ENCODE assay signal across 8 cellular contexts in genomic region chr4:80610845-80611244, GRCh38.
A peak's percentile ranks its signal among the peaks of the same experiment; 100 is the strongest.
DNase-seq lines count a peak whose midpoint lies in the region; ATAC-seq and TF ChIP-seq lines count a peak whose summit lies in the region.

No MANE protein-coding gene starts in this region.

- DNase-seq in EL (peak; percentile 33), fibroblast of the aortic adventitia (ENCODE audit: low read depth) (peak; percentile 70), putamen (ENCODE audit: low spot score) (no peak)
- no peak for DNase-seq in activated effector memory CD4-positive, alpha-beta T cell treated with Interleukin-2 at 50 U/mL for 16 hours
- DNase-seq in activated CD8-positive, alpha-beta memory T cell treated with anti-CD3 and anti-CD28 coated beads, Interleukin-2, amount 10 ng/mL, durations not matched to agents 7 days and 5 days = no peak
- DNase-seq in stimulated activated CD4-positive, alpha-beta T cell treated with anti-CD3 and anti-CD28 coated beads, Interleukin-2, amount 100 ng/mL, for 48 hours = no peak

- CTCF ChIA-PET in activated CD8-positive, alpha-beta memory T cell treated with anti-CD3 and anti-CD28 coated beads, Interleukin-2, amount 10 ng/mL, durations not matched to agents 7 days and 5 days (lab: Charles Lee) = no interaction called here

- H3K4me3 Mint-ChIP-seq in activated CD8-positive, alpha-beta memory T cell treated with anti-CD3 and anti-CD28 coated beads, Interleukin-2, amount 10 ng/mL, durations not matched to agents 7 days and 5 days = no peak overlapping the region

- H3K27me3 Mint-ChIP-seq in activated CD8-positive, alpha-beta memory T cell treated with anti-CD3 and anti-CD28 coated beads, Interleukin-2, amount 10 ng/mL, durations not matched to agents 7 days and 5 days = no peaks in the 10 kb centered on the region

- H3K36me3 Mint-ChIP-seq in activated CD8-positive, alpha-beta memory T cell treated with anti-CD3 and anti-CD28 coated beads, Interleukin-2, amount 10 ng/mL, durations not matched to agents 7 days and 5 days = no peaks in the 10 kb centered on the region

- H3K27ac Mint-ChIP-seq in activated CD8-positive, alpha-beta memory T cell treated with anti-CD3 and anti-CD28 coated beads, Interleukin-2, amount 10 ng/mL, durations not matched to agents 7 days and 5 days = no peak overlapping the region

- TF ChIP-seq CTCF in fibroblast of the aortic adventitia (IDR thresholded peaks at IDR 0.05; ENCODE audit: insufficient read depth, low read length) = no peak

- H3K4me1 Mint-ChIP-seq in activated CD8-positive, alpha-beta memory T cell treated with anti-CD3 and anti-CD28 coated beads, Interleukin-2, amount 10 ng/mL, durations not matched to agents 7 days and 5 days = no peaks in the 10 kb centered on the region

- ATAC-seq in GM21529 (IDR thresholded peaks at IDR 0.05; ENCODE audit: unreplicated experiment) = peak; percentile 88
- ATAC-seq in HG03571 (IDR thresholded peaks at IDR 0.05; ENCODE audit: unreplicated experiment) = peak; percentile 84
- no peak for ATAC-seq in activated CD8-positive, alpha-beta memory T cell treated with anti-CD3 and anti-CD28 coated beads, Interleukin-2, amount 10 ng/mL, durations not matched to agents 7 days and 5 days

- no peaks in the 10 kb centered on the region for H3K9me3 Mint-ChIP-seq in activated CD8-positive, alpha-beta memory T cell treated with anti-CD3 and anti-CD28 coated beads, Interleukin-2, amount 10 ng/mL, durations not matched to agents 7 days and 5 days (ENCODE audit: low read depth)

- no peak overlapping the region for H3K4me3 ChIP-seq in fibroblast of the aortic adventitia (ENCODE audit: low read depth, low read length)

Comparison
In these comparisons a context has a peak if more than half of its experiments do, and no peak if none do; other contexts are left out.
1. DNase-seq: peak in EL (single experiment) and fibroblast of the aortic adventitia (single experiment); none in activated effector memory CD4-positive, alpha-beta T cell treated with Interleukin-2 at 50 U/mL for 16 hours (single experiment), activated CD8-positive, alpha-beta memory T cell treated with anti-CD3 and anti-CD28 coated beads, Interleukin-2, amount 10 ng/mL, durations not matched to agents 7 days and 5 days (single experiment), putamen (single experiment) and stimulated activated CD4-positive, alpha-beta T cell treated with anti-CD3 and anti-CD28 coated beads, Interleukin-2, amount 100 ng/mL, for 48 hours (0 of 2).